17 cellular contexts compared by ENCODE assay signal in the genomic region with DNA sequence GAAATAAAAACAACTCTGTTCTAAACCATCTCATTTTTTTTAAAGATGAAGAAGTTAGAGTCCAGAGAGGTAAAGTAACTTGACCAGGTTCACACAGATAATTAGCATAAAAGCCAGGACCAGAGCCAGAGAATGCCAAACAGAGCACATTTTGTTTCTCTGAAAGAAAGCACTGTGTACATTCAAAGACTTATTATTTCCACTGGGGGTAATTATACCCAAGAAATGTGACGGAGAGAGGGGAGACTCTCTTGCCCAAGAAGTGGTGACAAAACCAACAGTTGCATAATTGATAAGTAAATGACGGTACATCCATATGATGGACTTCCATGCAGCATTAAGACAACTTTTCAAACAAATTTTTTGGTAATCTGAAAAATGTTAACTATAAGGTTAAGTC.
DNase-seq lines count a peak whose midpoint lies in the region; ATAC-seq and TF ChIP-seq lines count a peak whose summit lies in the region.
"Had no signal": no experiment of that assay in that cellular context is flagged by ENCODE, and none has a peak within 500 bp of the region (broad histone marks: within the 10 kb centered on the region; RNA-seq: fewer than 3 reads in every experiment).

No MANE protein-coding gene starts in this region.

- H3K4me3 ChIP-seq in HL-60 (replicated peaks; ENCODE audit: insufficient read depth, low read length) (no peak overlapping the region), A673 (ENCODE audit: low read depth, low read length, poor library complexity, severe bottlenecking) (no peak overlapping the region)
- H3K4me3 ChIP-seq: cardiac muscle cell, ovary, thoracic aorta had no signal

- H3K27ac ChIP-seq in HL-60 (replicated peaks), result peak overlapping the region; percentile 40
- no peak overlapping the region for H3K27ac ChIP-seq in A673 (ENCODE audit: low read depth, low read length, poor library complexity, severe bottlenecking)
- H3K27ac ChIP-seq: 22Rv1, cardiac muscle cell, ovary, thoracic aorta, WERI-Rb-1 had no signal

- no peaks in the 10 kb centered on the region for H3K36me3 ChIP-seq in A673 (ENCODE audit: insufficient read depth, low read length, poor library complexity, severe bottlenecking)
- H3K36me3 ChIP-seq: cardiac muscle cell, ovary, thoracic aorta, WERI-Rb-1 had no signal

- no peaks in the 10 kb centered on the region for H3K9me3 ChIP-seq in T-helper 17 cell (ENCODE audit: control insufficient read depth, low read length, poor library complexity, severe bottlenecking)
- no peaks in the 10 kb centered on the region for H3K9me3 ChIP-seq in A673 (ENCODE audit: low read depth, low read length, poor library complexity, severe bottlenecking)
- H3K9me3 ChIP-seq: ovary, thoracic aorta had no signal

- no peak overlapping the region for H3K4me3 Mint-ChIP-seq in T-helper 17 cell
- H3K4me3 Mint-ChIP-seq: mesothelial cell of epicardium had no signal

- H3K4me1 Mint-ChIP-seq in T-helper 17 cell, result peaks cover 47% of the 10 kb centered on the region

- TF ChIP-seq CTCF in HL-60 (IDR thresholded peaks at IDR 0.05; ENCODE audit: insufficient read depth, low read length), result no peak
- TF ChIP-seq CTCF in A673 (conservative IDR thresholded peaks at IDR 0.05; ENCODE audit: low read depth, low read length), result no peak

- peak; percentile 80 for DNase-seq in SIG-M5 treated with dmso at 0.1 percent for 504 hours (lab: John Stamatoyannopoulos, UW; ENCODE audit: unreplicated experiment)
- no peak for DNase-seq in SIG-M5 (lab: John Stamatoyannopoulos, UW)
- DNase-seq in HL-60 (ENCODE audit: low read depth in 1 of 2, low spot score in 1 of 2), result peak in 1 of 2 experiments; percentile 67
- DNase-seq in T-helper 17 cell, result no peak
- peak; percentile 27 for DNase-seq in globus pallidus (ENCODE audit: low spot score)
- no peak for DNase-seq in A673 (ENCODE audit: low spot score)
- DNase-seq: activated effector memory CD4-positive, alpha-beta T cell treated with Interleukin-2 at 50 U/mL for 16 hours; Calu3; NCI-H1105 treated with DMSO at 0.1 percent for 48 hours; ovary; WERI-Rb-1 had no signal

- peak overlapping the region; percentile 98 for H3K27ac Mint-ChIP-seq in T-helper 17 cell
- H3K27ac Mint-ChIP-seq: mesothelial cell of epicardium had no signal

- CTCF ChIA-PET in A673 (lab: Charles Lee), result no interaction called here

- intact Hi-C loops in A673 (cut with micrococcal nuclease; ENCODE audit: unreplicated experiment), result no loop called here

- H3K27me3 ChIP-seq in HL-60 (ENCODE audit: insufficient read depth, poor library complexity, severe bottlenecking) (no peaks in the 10 kb centered on the region), A673 (replicated peaks; ENCODE audit: insufficient read depth, low read depth, low read length, poor library complexity) (no peaks in the 10 kb centered on the region)
- H3K27me3 ChIP-seq: ovary had no signal

- H3K36me3 Mint-ChIP-seq in T-helper 17 cell (ENCODE audit: low read depth), result peaks cover 6% of the 10 kb centered on the region
- H3K36me3 Mint-ChIP-seq: mesothelial cell of epicardium had no signal

- no TSS peak for BruUV-seq in A673 (replicated peaks; lab: Mats Ljungman, UMichigan)

- H3K4me1 ChIP-seq in A673 (ENCODE audit: insufficient read depth, low read length, poor library complexity, severe bottlenecking), result peaks cover 19% of the 10 kb centered on the region

- H3K27me3 Mint-ChIP-seq in T-helper 17 cell, result no peaks in the 10 kb centered on the region

- POLR2A ChIA-PET in A673 (lab: Charles Lee; ENCODE audit: low non-redundant PET), result interaction anchor here (0.7 kb wide), 1 partner anchor 28 kb away, joined by 10 read pairs; no protein-coding TSS in a partner anchor

- ATAC-seq in T-helper 17 cell (no peak), esophagus mucosa (no peak), GM21423 (IDR thresholded peaks at IDR 0.05; ENCODE audit: unreplicated experiment) (no peak)

Comparison
In these comparisons a context has a peak if more than half of its experiments do, and no peak if none do; other contexts are left out.
1. DNase-seq: peak in SIG-M5 treated with dmso at 0.1 percent for 504 hours (single experiment) and globus pallidus (single experiment); none in SIG-M5 (single experiment), T-helper 17 cell (0 of 3) and A673 (single experiment).